ENCODE assay signal across 4 cellular contexts in genomic region chr4:69115151-69115850, GRCh38. TPM values are rescaled to one million over a fixed set of nuclear protein-coding genes. Genes with fewer than 3 reads are reported as not detected.
"Had no signal": no experiment of that assay in that cellular context is flagged by ENCODE, and none has a peak within 500 bp of the region (broad histone marks: within the 10 kb centered on the region; RNA-seq: fewer than 3 reads in every experiment).

No MANE protein-coding gene starts in this region.

RNA-seq across cellular contexts. Expression of gene UGT2B7, which starts 19.0 kb away (rescaled TPM):
- total RNA-seq: GM23248, H7, HT1080, IMR-90 had no signal
- polyA plus RNA-seq: GM23248 had no signal
